ENCODE assay signal across 8 cellular contexts in genomic region chr10:92592761-92593552, GRCh38. TPM values are rescaled to one million over a fixed set of nuclear protein-coding genes. Genes with fewer than 3 reads are reported as not detected.
A peak's percentile ranks its signal among the peaks of the same experiment; 100 is the strongest.
DNase-seq lines count a peak whose midpoint lies in the region; ATAC-seq and TF ChIP-seq lines count a peak whose summit lies in the region.

TSS of gene KIF11 (plus strand) at chr10:92593130. CDS start at chr10:92593376, 246 bp downstream.

- H3K36me3 ChIP-seq in DOHH2 (ENCODE audit: control insufficient read depth, low read length) (peaks cover 43% of the 10 kb centered on the region), GM23338 (ENCODE audit: insufficient read depth) (no peaks in the 10 kb centered on the region)

- H3K79me2 ChIP-seq in DOHH2 (ENCODE audit: control insufficient read depth, low read length) (peaks cover 51% of the 10 kb centered on the region), GM23338 (replicated peaks; ENCODE audit: insufficient read depth) (peaks cover 49% of the 10 kb centered on the region)

- peak; percentile 86 for ATAC-seq in GM23338
- peak; percentile 87 for ATAC-seq in activated T-helper 17 cell treated with anti-CD3 and anti-CD28 coated beads, Interleukin-2, amount 50 U/mL, for 72 hours (replicated peaks)
- ATAC-seq in naive thymus-derived CD8-positive, alpha-beta T cell: peak; percentile 81 to 85

- H3F3A ChIP-seq in DOHH2 (ENCODE audit: control insufficient read depth, insufficient read depth) (peaks cover 24% of the 10 kb centered on the region), GM23338 (replicated peaks; ENCODE audit: low read depth) (peaks cover 4% of the 10 kb centered on the region; the same call in 1 of the 2 replicates)

- H3K9me3 ChIP-seq in DOHH2 (ENCODE audit: control insufficient read depth, insufficient read depth, low read length): no peaks in the 10 kb centered on the region

- DNase-seq in GM23338 (ENCODE audit: low spot score) (peak; percentile 99), LNCaP clone FGC (ENCODE audit: low read depth) (peak; percentile 89), RWPE1 (ENCODE audit: low spot score) (peak; percentile 96), fibroblast of mammary gland (ENCODE audit: low read depth) (peak; percentile 95)
- DNase-seq in naive thymus-derived CD8-positive, alpha-beta T cell: peak; percentile 89 to 98 (median 94)
- peak; percentile 90 to 94 (median 92) for DNase-seq in stimulated activated naive CD4-positive, alpha-beta T cell (lab: John Stamatoyannopoulos, UW)

- no peaks in the 10 kb centered on the region for H3K36me3 Mint-ChIP-seq in GM23338 (ENCODE audit: low read depth)
- peaks cover 22% of the 10 kb centered on the region for H3K36me3 Mint-ChIP-seq in activated T-helper 17 cell treated with anti-CD3 and anti-CD28 coated beads, Interleukin-2, amount 50 U/mL, for 72 hours (ENCODE audit: low read depth)
- peaks cover 0 to 3% (median 0%) of the 10 kb centered on the region in 3 donors for H3K36me3 Mint-ChIP-seq in naive thymus-derived CD8-positive, alpha-beta T cell

- peaks cover 22% of the 10 kb centered on the region for H4K20me1 ChIP-seq in DOHH2 (ENCODE audit: control insufficient read depth, insufficient read depth, low read depth, low read length)
- peaks cover 25% of the 10 kb centered on the region for H4K20me1 ChIP-seq in GM23338 (replicated peaks; ENCODE audit: insufficient read depth)

- POLR2A ChIA-PET in RWPE1 (lab: Yijun Ruan, JAX; ENCODE audit: low non-redundant PET): interaction anchor here (0.5 to 0.7 kb wide), 2 partner anchors 21 to 50 kb away, joined by 3 read pairs; no protein-coding TSS in a partner anchor
- POLR2A ChIA-PET in naive thymus-derived CD8-positive, alpha-beta T cell (lab: Charles Lee): interaction anchor here (0.6 to 2.7 kb wide), 9 partner anchors 9 to 1429 kb away, joined by 3 to 46 read pairs (median 5); partner anchors contain the start of genes BTAF1, CPEB3, EXOC6 and IDE

- peak within 1 kb of the TSS; percentile 96 for H3K4me3 Mint-ChIP-seq in GM23338
- H3K4me3 Mint-ChIP-seq in activated T-helper 17 cell treated with anti-CD3 and anti-CD28 coated beads, Interleukin-2, amount 50 U/mL, for 72 hours: peak within 1 kb of the TSS; percentile 100
- peak within 1 kb of the TSS; percentile 94 to 99 (median 98) for H3K4me3 Mint-ChIP-seq in naive thymus-derived CD8-positive, alpha-beta T cell

- peak; percentile 16 for TF ChIP-seq CTCF in DOHH2 (IDR thresholded peaks at IDR 0.05; ENCODE audit: low read depth, low read length, poor library complexity, severe bottlenecking)
- TF ChIP-seq CTCF in GM23338 (conservative IDR thresholded peaks at IDR 0.05; ENCODE audit: low read depth in 2 of 2): no peak
- TF ChIP-seq CTCF in LNCaP clone FGC (IDR thresholded peaks at IDR 0.05; ENCODE audit: control insufficient read depth, extremely low read depth, insufficient read depth): no peak
- TF ChIP-seq CTCF in RWPE1 (conservative IDR thresholded peaks at IDR 0.05; ENCODE audit: low read depth): no peak
- no peak for TF ChIP-seq CTCF in fibroblast of mammary gland (conservative IDR thresholded peaks at IDR 0.05; ENCODE audit: control insufficient read depth, insufficient read depth, low read depth, low read length)

- H3K27me3 Mint-ChIP-seq in GM23338 (ENCODE audit: insufficient read depth, low read depth, poor library complexity): peaks cover 2% of the 10 kb centered on the region
- no peaks in the 10 kb centered on the region for H3K27me3 Mint-ChIP-seq in activated T-helper 17 cell treated with anti-CD3 and anti-CD28 coated beads, Interleukin-2, amount 50 U/mL, for 72 hours
- no peaks in the 10 kb centered on the region for H3K27me3 Mint-ChIP-seq in naive thymus-derived CD8-positive, alpha-beta T cell

- peak within 1 kb of the TSS; percentile 92 for H3K27ac ChIP-seq in DOHH2 (ENCODE audit: low read depth, low read length)
- H3K27ac ChIP-seq in GM23338 (ENCODE audit: low read depth): peak within 1 kb of the TSS; percentile 92
- H3K27ac ChIP-seq in RWPE1: peak within 1 kb of the TSS; percentile 96

- H2AFZ ChIP-seq in GM23338: peak within 1 kb of the TSS; percentile 92

- H3K27ac Mint-ChIP-seq in GM23338: peak within 1 kb of the TSS; percentile 99
- peak within 1 kb of the TSS; percentile 100 for H3K27ac Mint-ChIP-seq in activated T-helper 17 cell treated with anti-CD3 and anti-CD28 coated beads, Interleukin-2, amount 50 U/mL, for 72 hours
- peak within 1 kb of the TSS; percentile 97 to 100 (median 100) for H3K27ac Mint-ChIP-seq in naive thymus-derived CD8-positive, alpha-beta T cell

- H3K4me1 ChIP-seq in DOHH2 (ENCODE audit: control insufficient read depth, low read length): peaks cover 51% of the 10 kb centered on the region
- H3K4me1 ChIP-seq in GM23338 (ENCODE audit: insufficient read depth): peaks cover 18% of the 10 kb centered on the region

- H3K27me3 ChIP-seq in DOHH2 (ENCODE audit: control insufficient read depth, low read length) (no peaks in the 10 kb centered on the region), GM23338 (ENCODE audit: insufficient read depth) (no peaks in the 10 kb centered on the region)

- peak within 1 kb of the TSS; percentile 87 for H3K4me3 ChIP-seq in DOHH2 (ENCODE audit: low read length)
- peak within 1 kb of the TSS; percentile 73 for H3K4me3 ChIP-seq in GM23338
- H3K4me3 ChIP-seq in LNCaP clone FGC (ENCODE audit: low read depth, low read length): peak within 1 kb of the TSS; percentile 98
- H3K4me3 ChIP-seq in fibroblast of mammary gland (ENCODE audit: control insufficient read depth, low read depth, low read length): peak within 1 kb of the TSS; percentile 94

- peaks cover 40% of the 10 kb centered on the region for H3K4me1 Mint-ChIP-seq in GM23338
- H3K4me1 Mint-ChIP-seq in activated T-helper 17 cell treated with anti-CD3 and anti-CD28 coated beads, Interleukin-2, amount 50 U/mL, for 72 hours: peaks cover 26% of the 10 kb centered on the region
- peaks cover 16 to 42% (median 30%) of the 10 kb centered on the region in 4 donors for H3K4me1 Mint-ChIP-seq in naive thymus-derived CD8-positive, alpha-beta T cell

- peak within 1 kb of the TSS; percentile 86 for H3K4me2 ChIP-seq in DOHH2 (ENCODE audit: low read length)
- H3K4me2 ChIP-seq in GM23338: peak within 1 kb of the TSS; percentile 81

- CTCF ChIA-PET in RWPE1 (lab: Yijun Ruan, JAX): interaction anchor here (0.6 kb wide), 1 partner anchor 99 kb away, joined by 3 read pairs; no protein-coding TSS in a partner anchor

- H3K9me3 Mint-ChIP-seq in GM23338: no peaks in the 10 kb centered on the region; the same call in 2 of the 3 replicates
- H3K9me3 Mint-ChIP-seq in activated T-helper 17 cell treated with anti-CD3 and anti-CD28 coated beads, Interleukin-2, amount 50 U/mL, for 72 hours: no peaks in the 10 kb centered on the region
- peaks cover 0 to 3% (median 0%) of the 10 kb centered on the region in 9 donors for H3K9me3 Mint-ChIP-seq in naive thymus-derived CD8-positive, alpha-beta T cell

- H3K9me2 ChIP-seq in DOHH2 (replicated peaks; ENCODE audit: control insufficient read depth, low read length): no peaks in the 10 kb centered on the region
- no peaks in the 10 kb centered on the region for H3K9me2 ChIP-seq in GM23338 (ENCODE audit: insufficient read depth)

TF ChIP-seq in GM23338, 12 proteins besides CTCF, POLR2A, EP300 and RAD21:
- TF ChIP-seq ETS1 (IDR thresholded peaks at IDR 0.05) (0 out of 2 replicates have a peak, but pooled peaks have one; percentile 9), POLR2AphosphoS5 (IDR thresholded peaks at IDR 0.05; ENCODE audit: low read depth) (peak; percentile 91), ZNF114 (CRISPR knock-in tag; IDR thresholded peaks at IDR 0.05) (no peak), NANOG (IDR thresholded peaks at IDR 0.05; ENCODE audit: borderline replicate concordance) (no peak)
TF ChIP-seq in GM23338: peak in this region for 2.

RNA-seq across cellular contexts. Expression of gene KIF11, which starts in this region (rescaled TPM):
- 50.3 and 56.7 TPM in 2 replicates for total RNA-seq in GM23338 (2014; rRNA removed; shearing (Covaris generic))
- 22.1 and 26.1 TPM in 2 replicates for polyA plus RNA-seq in GM23338 (2016; fragmentation: Nextera tagmentation; extraction: Ambion mirVana)
- 10 to 100 TPM; 54.2 to 64.1 TPM for total RNA-seq in activated T-helper 17 cell treated with anti-CD3 and anti-CD28 coated beads, Interleukin-2, amount 50 U/mL, for 72 hours
- total RNA-seq in naive thymus-derived CD8-positive, alpha-beta T cell: under 1 TPM; 0.55 to 0.96 TPM
- polyA plus RNA-seq in naive thymus-derived CD8-positive, alpha-beta T cell: under 1 TPM; 0.20 to 0.72 (median 0.42) TPM

Comparison
In these comparisons a context has a peak if more than half of its experiments do, and no peak if none do; other contexts are left out.
1. Peak in every context shown above with its lines: DNase-seq, ATAC-seq, H3K4me3 ChIP-seq and H3K27ac ChIP-seq.
2. RNA of gene KIF11 (total RNA-seq): 54.2 to 64.1 TPM in activated T-helper 17 cell treated with anti-CD3 and anti-CD28 coated beads, Interleukin-2, amount 50 U/mL, for 72 hours and 50.3 to 56.7 TPM in GM23338; 0.55 to 0.96 TPM in naive thymus-derived CD8-positive, alpha-beta T cell; every median in the first group is over 10 times any median in the second.
3. RNA of gene KIF11 (polyA plus RNA-seq): 22.1 to 26.1 TPM in GM23338; 0.20 to 0.72 TPM in naive thymus-derived CD8-positive, alpha-beta T cell; every median in the first group is over 10 times any median in the second.
4. Peak in DNase-seq and ATAC-seq in naive thymus-derived CD8-positive, alpha-beta T cell; RNA of the gene not detected or under 1 TPM.